In genomic region chr1:155478270-155478852, GRCh38 we compare ENCODE assay signal across 1 cellular context.
TF ChIP-seq lines count a peak whose summit lies in the region.

No MANE protein-coding gene starts in this region.

TF ChIP-seq in HepG2, 621 proteins besides CTCF, POLR2A, EP300 and RAD21 (continued from another document):
- no peak for TF ChIP-seq HINFP (CRISPR knock-in tag; IDR thresholded peaks at IDR 0.05; ENCODE audit: low read depth)
- TF ChIP-seq KLF12 (CRISPR knock-in tag; IDR thresholded peaks at IDR 0.05; ENCODE audit: borderline replicate concordance): no peak
- no peak for TF ChIP-seq EED (CRISPR knock-in tag; IDR thresholded peaks at IDR 0.05)
- no peak for TF ChIP-seq CREM (IDR thresholded peaks at IDR 0.05)
- no peak for TF ChIP-seq CREM (CRISPR knock-in tag; IDR thresholded peaks at IDR 0.05)
- TF ChIP-seq LBX2 (CRISPR knock-in tag; IDR thresholded peaks at IDR 0.05; ENCODE audit: borderline replicate concordance): no peak
